In the genomic region with DNA sequence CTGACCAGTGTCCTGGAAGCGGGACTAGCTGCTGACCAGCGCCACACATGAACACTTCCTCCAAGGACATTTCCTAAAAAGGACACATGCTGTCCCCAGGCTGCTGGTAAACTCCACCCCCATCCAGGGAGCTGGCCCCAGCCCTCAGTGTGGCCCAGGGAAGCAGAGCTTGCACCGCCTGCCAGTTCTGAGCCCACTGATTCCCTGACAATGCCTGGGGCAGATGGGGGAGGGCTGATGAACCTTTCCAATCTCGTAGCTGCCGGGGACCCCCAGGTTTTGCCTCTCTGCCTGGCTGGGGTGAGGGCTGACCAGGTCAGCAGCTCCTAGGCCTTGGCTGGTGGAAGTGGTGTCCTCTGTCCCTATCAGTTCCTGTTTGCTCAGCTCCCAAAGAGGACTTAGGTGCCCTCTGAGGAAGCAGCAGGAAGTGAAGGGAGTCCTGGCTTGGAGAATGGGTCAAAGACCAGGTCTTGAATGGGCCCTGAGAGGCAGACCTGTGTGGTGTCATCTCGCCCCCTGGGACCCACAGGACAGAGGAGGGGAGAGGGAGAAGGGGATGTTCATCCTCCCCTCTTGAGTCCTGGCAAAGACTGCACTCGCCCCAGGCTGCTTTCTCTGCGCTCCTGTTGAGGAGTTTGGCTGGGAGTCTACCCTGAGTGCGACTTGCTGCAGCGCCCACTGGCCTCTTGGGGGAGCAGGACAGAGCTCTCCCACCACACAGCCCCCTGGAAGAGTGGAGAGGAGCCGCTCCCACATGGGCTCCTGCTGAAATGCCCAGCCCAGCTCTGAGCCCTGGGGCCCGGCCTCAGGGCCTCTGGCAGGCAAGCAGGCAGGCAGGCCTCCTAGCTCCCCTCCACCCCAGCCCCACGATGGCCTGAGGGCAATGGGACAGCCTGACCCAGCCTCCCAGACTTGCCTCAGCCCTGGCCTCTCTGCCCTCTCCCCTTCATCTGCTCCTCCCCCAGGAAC, we compare ENCODE assay signal across 1 cellular context.
TF ChIP-seq lines count a peak whose summit lies in the region.

No MANE protein-coding gene starts in this region.

TF ChIP-seq in HepG2, 621 proteins besides CTCF, POLR2A, EP300 and RAD21 (continued from another document):
- TF ChIP-seq, protein P1, sequence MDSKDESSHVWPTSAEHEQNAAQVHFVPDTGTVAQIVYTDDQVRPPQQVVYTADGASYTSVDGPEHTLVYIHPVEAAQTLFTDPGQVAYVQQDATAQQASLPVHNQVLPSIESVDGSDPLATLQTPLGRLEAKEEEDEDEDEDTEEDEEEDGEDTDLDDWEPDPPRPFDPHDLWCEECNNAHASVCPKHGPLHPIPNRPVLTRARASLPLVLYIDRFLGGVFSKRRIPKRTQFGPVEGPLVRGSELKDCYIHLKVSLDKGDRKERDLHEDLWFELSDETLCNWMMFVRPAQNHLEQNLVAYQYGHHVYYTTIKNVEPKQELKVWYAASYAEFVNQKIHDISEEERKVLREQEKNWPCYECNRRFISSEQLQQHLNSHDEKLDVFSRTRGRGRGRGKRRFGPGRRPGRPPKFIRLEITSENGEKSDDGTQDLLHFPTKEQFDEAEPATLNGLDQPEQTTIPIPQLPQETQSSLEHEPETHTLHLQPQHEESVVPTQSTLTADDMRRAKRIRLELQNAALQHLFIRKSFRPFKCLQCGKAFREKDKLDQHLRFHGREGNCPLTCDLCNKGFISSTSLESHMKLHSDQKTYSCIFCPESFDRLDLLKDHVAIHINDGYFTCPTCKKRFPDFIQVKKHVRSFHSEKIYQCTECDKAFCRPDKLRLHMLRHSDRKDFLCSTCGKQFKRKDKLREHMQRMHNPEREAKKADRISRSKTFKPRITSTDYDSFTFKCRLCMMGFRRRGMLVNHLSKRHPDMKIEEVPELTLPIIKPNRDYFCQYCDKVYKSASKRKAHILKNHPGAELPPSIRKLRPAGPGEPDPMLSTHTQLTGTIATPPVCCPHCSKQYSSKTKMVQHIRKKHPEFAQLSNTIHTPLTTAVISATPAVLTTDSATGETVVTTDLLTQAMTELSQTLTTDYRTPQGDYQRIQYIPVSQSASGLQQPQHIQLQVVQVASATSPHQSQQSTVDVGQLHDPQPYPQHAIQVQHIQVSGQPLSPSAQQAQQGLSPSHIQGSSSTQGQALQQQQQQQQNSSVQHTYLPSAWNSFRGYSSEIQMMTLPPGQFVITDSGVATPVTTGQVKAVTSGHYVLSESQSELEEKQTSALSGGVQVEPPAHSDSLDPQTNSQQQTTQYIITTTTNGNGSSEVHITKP (CRISPR knock-in tag; IDR thresholded peaks at IDR 0.05; ENCODE audit: low read depth) = 0 out of 2 replicates have a peak, but pooled peaks have one; percentile 29
- TF ChIP-seq, protein P2, sequence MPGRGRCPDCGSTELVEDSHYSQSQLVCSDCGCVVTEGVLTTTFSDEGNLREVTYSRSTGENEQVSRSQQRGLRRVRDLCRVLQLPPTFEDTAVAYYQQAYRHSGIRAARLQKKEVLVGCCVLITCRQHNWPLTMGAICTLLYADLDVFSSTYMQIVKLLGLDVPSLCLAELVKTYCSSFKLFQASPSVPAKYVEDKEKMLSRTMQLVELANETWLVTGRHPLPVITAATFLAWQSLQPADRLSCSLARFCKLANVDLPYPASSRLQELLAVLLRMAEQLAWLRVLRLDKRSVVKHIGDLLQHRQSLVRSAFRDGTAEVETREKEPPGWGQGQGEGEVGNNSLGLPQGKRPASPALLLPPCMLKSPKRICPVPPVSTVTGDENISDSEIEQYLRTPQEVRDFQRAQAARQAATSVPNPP (CRISPR knock-in tag; IDR thresholded peaks at IDR 0.05) = no peak
- TF ChIP-seq, protein P3, sequence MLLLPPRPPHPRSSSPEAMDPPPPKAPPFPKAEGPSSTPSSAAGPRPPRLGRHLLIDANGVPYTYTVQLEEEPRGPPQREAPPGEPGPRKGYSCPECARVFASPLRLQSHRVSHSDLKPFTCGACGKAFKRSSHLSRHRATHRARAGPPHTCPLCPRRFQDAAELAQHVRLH (CRISPR knock-in tag; IDR thresholded peaks at IDR 0.05; ENCODE audit: borderline replicate concordance, low read depth) = no peak
- TF ChIP-seq ZNF772 (CRISPR knock-in tag; IDR thresholded peaks at IDR 0.05) (0 out of 2 replicates have a peak, but pooled peaks have one; percentile 22), ZZZ3 (CRISPR knock-in tag; IDR thresholded peaks at IDR 0.05; ENCODE audit: borderline replicate concordance) (no peak), ZNF547 (CRISPR knock-in tag; IDR thresholded peaks at IDR 0.05) (peak; percentile 67; the same call in 1 of the 2 replicates), ZNF337 (CRISPR knock-in tag; IDR thresholded peaks at IDR 0.05; ENCODE audit: borderline replicate concordance, low read depth) (no peak), ZNF326 (CRISPR knock-in tag; IDR thresholded peaks at IDR 0.05; ENCODE audit: borderline replicate concordance) (no peak; the same call in 1 of the 2 replicates), ZFP90 (CRISPR knock-in tag; IDR thresholded peaks at IDR 0.05; ENCODE audit: borderline replicate concordance) (no peak), ZNF546 (CRISPR knock-in tag; conservative IDR thresholded peaks at IDR 0.05) (peak; percentile 47; the same call in 1 of the 2 replicates), SAP130 (CRISPR knock-in tag; IDR thresholded peaks at IDR 0.05; ENCODE audit: low read depth) (peak; percentile 45; the same call in 1 of the 2 replicates), KLF13 (CRISPR knock-in tag; IDR thresholded peaks at IDR 0.05) (no peak), ZBTB1 (CRISPR knock-in tag; IDR thresholded peaks at IDR 0.05; ENCODE audit: borderline replicate concordance) (no peak)
- TF ChIP-seq, protein P4, sequence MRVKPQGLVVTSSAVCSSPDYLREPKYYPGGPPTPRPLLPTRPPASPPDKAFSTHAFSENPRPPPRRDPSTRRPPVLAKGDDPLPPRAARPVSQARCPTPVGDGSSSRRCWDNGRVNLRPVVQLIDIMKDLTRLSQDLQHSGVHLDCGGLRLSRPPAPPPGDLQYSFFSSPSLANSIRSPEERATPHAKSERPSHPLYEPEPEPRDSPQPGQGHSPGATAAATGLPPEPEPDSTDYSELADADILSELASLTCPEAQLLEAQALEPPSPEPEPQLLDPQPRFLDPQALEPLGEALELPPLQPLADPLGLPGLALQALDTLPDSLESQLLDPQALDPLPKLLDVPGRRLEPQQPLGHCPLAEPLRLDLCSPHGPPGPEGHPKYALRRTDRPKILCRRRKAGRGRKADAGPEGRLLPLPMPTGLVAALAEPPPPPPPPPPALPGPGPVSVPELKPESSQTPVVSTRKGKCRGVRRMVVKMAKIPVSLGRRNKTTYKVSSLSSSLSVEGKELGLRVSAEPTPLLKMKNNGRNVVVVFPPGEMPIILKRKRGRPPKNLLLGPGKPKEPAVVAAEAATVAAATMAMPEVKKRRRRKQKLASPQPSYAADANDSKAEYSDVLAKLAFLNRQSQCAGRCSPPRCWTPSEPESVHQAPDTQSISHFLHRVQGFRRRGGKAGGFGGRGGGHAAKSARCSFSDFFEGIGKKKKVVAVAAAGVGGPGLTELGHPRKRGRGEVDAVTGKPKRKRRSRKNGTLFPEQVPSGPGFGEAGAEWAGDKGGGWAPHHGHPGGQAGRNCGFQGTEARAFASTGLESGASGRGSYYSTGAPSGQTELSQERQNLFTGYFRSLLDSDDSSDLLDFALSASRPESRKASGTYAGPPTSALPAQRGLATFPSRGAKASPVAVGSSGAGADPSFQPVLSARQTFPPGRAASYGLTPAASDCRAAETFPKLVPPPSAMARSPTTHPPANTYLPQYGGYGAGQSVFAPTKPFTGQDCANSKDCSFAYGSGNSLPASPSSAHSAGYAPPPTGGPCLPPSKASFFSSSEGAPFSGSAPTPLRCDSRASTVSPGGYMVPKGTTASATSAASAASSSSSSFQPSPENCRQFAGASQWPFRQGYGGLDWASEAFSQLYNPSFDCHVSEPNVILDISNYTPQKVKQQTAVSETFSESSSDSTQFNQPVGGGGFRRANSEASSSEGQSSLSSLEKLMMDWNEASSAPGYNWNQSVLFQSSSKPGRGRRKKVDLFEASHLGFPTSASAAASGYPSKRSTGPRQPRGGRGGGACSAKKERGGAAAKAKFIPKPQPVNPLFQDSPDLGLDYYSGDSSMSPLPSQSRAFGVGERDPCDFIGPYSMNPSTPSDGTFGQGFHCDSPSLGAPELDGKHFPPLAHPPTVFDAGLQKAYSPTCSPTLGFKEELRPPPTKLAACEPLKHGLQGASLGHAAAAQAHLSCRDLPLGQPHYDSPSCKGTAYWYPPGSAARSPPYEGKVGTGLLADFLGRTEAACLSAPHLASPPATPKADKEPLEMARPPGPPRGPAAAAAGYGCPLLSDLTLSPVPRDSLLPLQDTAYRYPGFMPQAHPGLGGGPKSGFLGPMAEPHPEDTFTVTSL (CRISPR knock-in tag; IDR thresholded peaks at IDR 0.05; ENCODE audit: borderline replicate concordance) = 0 out of 2 replicates have a peak, but pooled peaks have one; percentile 35
- TF ChIP-seq, protein P5, sequence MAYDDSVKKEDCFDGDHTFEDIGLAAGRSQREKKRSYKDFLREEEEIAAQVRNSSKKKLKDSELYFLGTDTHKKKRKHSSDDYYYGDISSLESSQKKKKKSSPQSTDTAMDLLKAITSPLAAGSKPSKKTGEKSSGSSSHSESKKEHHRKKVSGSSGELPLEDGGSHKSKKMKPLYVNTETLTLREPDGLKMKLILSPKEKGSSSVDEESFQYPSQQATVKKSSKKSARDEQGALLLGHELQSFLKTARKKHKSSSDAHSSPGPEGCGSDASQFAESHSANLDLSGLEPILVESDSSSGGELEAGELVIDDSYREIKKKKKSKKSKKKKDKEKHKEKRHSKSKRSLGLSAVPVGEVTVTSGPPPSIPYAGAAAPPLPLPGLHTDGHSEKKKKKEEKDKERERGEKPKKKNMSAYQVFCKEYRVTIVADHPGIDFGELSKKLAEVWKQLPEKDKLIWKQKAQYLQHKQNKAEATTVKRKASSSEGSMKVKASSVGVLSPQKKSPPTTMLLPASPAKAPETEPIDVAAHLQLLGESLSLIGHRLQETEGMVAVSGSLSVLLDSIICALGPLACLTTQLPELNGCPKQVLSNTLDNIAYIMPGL (CRISPR knock-in tag; IDR thresholded peaks at IDR 0.05; ENCODE audit: borderline replicate concordance in 1 of 2, low read depth in 1 of 2) = peak; percentile 14 to 50; a peak in 2 of 4 replicates
- TF ChIP-seq, protein P6, sequence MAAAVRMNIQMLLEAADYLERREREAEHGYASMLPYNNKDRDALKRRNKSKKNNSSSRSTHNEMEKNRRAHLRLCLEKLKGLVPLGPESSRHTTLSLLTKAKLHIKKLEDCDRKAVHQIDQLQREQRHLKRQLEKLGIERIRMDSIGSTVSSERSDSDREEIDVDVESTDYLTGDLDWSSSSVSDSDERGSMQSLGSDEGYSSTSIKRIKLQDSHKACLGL (CRISPR knock-in tag; IDR thresholded peaks at IDR 0.05) = no peak
- TF ChIP-seq, protein P7, sequence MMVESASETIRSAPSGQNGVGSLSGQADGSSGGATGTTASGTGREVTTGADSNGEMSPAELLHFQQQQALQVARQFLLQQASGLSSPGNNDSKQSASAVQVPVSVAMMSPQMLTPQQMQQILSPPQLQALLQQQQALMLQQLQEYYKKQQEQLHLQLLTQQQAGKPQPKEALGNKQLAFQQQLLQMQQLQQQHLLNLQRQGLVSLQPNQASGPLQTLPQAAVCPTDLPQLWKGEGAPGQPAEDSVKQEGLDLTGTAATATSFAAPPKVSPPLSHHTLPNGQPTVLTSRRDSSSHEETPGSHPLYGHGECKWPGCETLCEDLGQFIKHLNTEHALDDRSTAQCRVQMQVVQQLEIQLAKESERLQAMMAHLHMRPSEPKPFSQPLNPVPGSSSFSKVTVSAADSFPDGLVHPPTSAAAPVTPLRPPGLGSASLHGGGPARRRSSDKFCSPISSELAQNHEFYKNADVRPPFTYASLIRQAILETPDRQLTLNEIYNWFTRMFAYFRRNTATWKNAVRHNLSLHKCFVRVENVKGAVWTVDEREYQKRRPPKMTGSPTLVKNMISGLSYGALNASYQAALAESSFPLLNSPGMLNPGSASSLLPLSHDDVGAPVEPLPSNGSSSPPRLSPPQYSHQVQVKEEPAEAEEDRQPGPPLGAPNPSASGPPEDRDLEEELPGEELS (CRISPR knock-in tag; IDR thresholded peaks at IDR 0.05) = no peak
